In genomic region chr2:209425082-209426071, GRCh38 we compare ENCODE assay signal across 8 cellular contexts. TPM values are rescaled to one million over a fixed set of nuclear protein-coding genes. Genes with fewer than 3 reads are reported as not detected.
A peak's percentile ranks its signal among the peaks of the same experiment; 100 is the strongest.
DNase-seq lines count a peak whose midpoint lies in the region; ATAC-seq and TF ChIP-seq lines count a peak whose summit lies in the region.

No MANE protein-coding gene starts in this region.

- intact Hi-C loops in adrenal gland (cut with DNase I): loop anchor here (10.0 kb wide), 1 partner anchor 129 kb away; no protein-coding TSS in a partner anchor

- no peaks in the 10 kb centered on the region for H3K9me3 ChIP-seq in adrenal gland (replicated peaks in 1 of 3)

- H3K27ac ChIP-seq in adrenal gland: no peak overlapping the region

- TF ChIP-seq CTCF in adrenal gland (IDR thresholded peaks at IDR 0.05): peak; percentile 26 to 60 (median 51)

- H3K36me3 ChIP-seq in adrenal gland (replicated peaks in 1 of 2): no peaks in the 10 kb centered on the region

- WGBS in adrenal gland, 4 donors: 20 to 32% (median 26%) methylated on average over 7 of the region's 7 CpGs

- no peak for TF ChIP-seq POLR2A in adrenal gland (IDR thresholded peaks at IDR 0.05)

- no peaks in the 10 kb centered on the region for H3K9me3 Mint-ChIP-seq in activated naive CD4-positive, alpha-beta T cell treated with anti-CD3 and anti-CD28 coated beads, Interleukin-2, amount 50 U/mL, for 24 hours
- no peaks in the 10 kb centered on the region for H3K9me3 Mint-ChIP-seq in activated naive CD4-positive, alpha-beta T cell treated with anti-CD3 and anti-CD28 coated beads, Interleukin-2, amount 50 U/mL, for 72 hours

- DNase-seq in activated naive CD4-positive, alpha-beta T cell treated with anti-CD3 and anti-CD28 coated beads, Interleukin-2, amount 50 U/mL, for 72 hours (ENCODE audit: low spot score in 2 of 2): no peak
- DNase-seq in NCI-H2171 treated with DMSO at 0.1 percent for 48 hours (lab: John Stamatoyannopoulos, UW) (peak; percentile 72), adrenal gland (peak in 5 of 7 donors; percentile 15 to 57 (median 25)), islet precursor cell (peak; percentile 63), superior temporal gyrus (ENCODE audit: extremely low spot score) (peak; percentile 79)
- no peak for DNase-seq in activated effector memory CD4-positive, alpha-beta T cell treated with Interleukin-2 at 50 U/mL for 16 hours

- peaks cover 7 to 17% of the 10 kb centered on the region in 2 donors for H3K4me1 ChIP-seq in adrenal gland (replicated peaks in 1 of 2)

- peak overlapping the region in 1 of 4 donors; percentile 66 for H3K4me3 ChIP-seq in adrenal gland

- peaks cover 13% of the 10 kb centered on the region for H3K4me1 Mint-ChIP-seq in activated naive CD4-positive, alpha-beta T cell treated with anti-CD3 and anti-CD28 coated beads, Interleukin-2, amount 50 U/mL, for 24 hours

- peaks cover 33% of the 10 kb centered on the region for H3K27me3 Mint-ChIP-seq in activated naive CD4-positive, alpha-beta T cell treated with anti-CD3 and anti-CD28 coated beads, Interleukin-2, amount 50 U/mL, for 24 hours

- ATAC-seq in activated naive CD4-positive, alpha-beta T cell treated with anti-CD3 and anti-CD28 coated beads, Interleukin-2, amount 50 U/mL, for 72 hours: no peak
- peak; percentile 31 for ATAC-seq in HG02884 (IDR thresholded peaks at IDR 0.05; ENCODE audit: unreplicated experiment)

- H3K4me3 Mint-ChIP-seq in activated naive CD4-positive, alpha-beta T cell treated with anti-CD3 and anti-CD28 coated beads, Interleukin-2, amount 50 U/mL, for 24 hours: peak overlapping the region; percentile 5

- H3K27me3 ChIP-seq in adrenal gland: no peaks in the 10 kb centered on the region

- H3K36me3 Mint-ChIP-seq in activated naive CD4-positive, alpha-beta T cell treated with anti-CD3 and anti-CD28 coated beads, Interleukin-2, amount 50 U/mL, for 24 hours: no peaks in the 10 kb centered on the region
- peaks cover 0 to 9% of the 10 kb centered on the region in 2 donors for H3K36me3 Mint-ChIP-seq in activated naive CD4-positive, alpha-beta T cell treated with anti-CD3 and anti-CD28 coated beads, Interleukin-2, amount 50 U/mL, for 72 hours

- no peak overlapping the region for H3K27ac Mint-ChIP-seq in activated naive CD4-positive, alpha-beta T cell treated with anti-CD3 and anti-CD28 coated beads, Interleukin-2, amount 50 U/mL, for 24 hours
- H3K27ac Mint-ChIP-seq in activated naive CD4-positive, alpha-beta T cell treated with anti-CD3 and anti-CD28 coated beads, Interleukin-2, amount 50 U/mL, for 72 hours: no peak overlapping the region

RNA-seq across cellular contexts. Expression of gene MAP2, which starts 1.5 kb away (rescaled TPM):
- total RNA-seq in activated naive CD4-positive, alpha-beta T cell treated with anti-CD3 and anti-CD28 coated beads, Interleukin-2, amount 50 U/mL, for 72 hours: under 1 TPM; 0.18 to 0.33 TPM
- 10 to 100 TPM in 3 of 8 donors, 1 to 10 TPM in 5; 2.4 to 25.5 (median 5.3) TPM for total RNA-seq in adrenal gland
- polyA plus RNA-seq in adrenal gland: 10 to 100 TPM in 1 of 3 donors, 1 to 10 TPM in 2; 2.2 to 24.3 (median 6.3) TPM

Comparison
In these comparisons a context has a peak if more than half of its experiments do, and no peak if none do; other contexts are left out.
1. DNase-seq: peak in NCI-H2171 treated with DMSO at 0.1 percent for 48 hours (single experiment), adrenal gland (5 of 7), islet precursor cell (single experiment) and superior temporal gyrus (single experiment); none in activated naive CD4-positive, alpha-beta T cell treated with anti-CD3 and anti-CD28 coated beads, Interleukin-2, amount 50 U/mL, for 72 hours (0 of 2) and activated effector memory CD4-positive, alpha-beta T cell treated with Interleukin-2 at 50 U/mL for 16 hours (single experiment).